In genomic region chr5:180590543-180591248, GRCh38 we compare ENCODE assay signal across 12 cellular contexts. TPM values are rescaled to one million over a fixed set of nuclear protein-coding genes. Genes with fewer than 3 reads are reported as not detected.
DNase-seq lines count a peak whose midpoint lies in the region; ATAC-seq and TF ChIP-seq lines count a peak whose summit lies in the region.
"Had no signal": no experiment of that assay in that cellular context is flagged by ENCODE, and none has a peak within 500 bp of the region (broad histone marks: within the 10 kb centered on the region; RNA-seq: fewer than 3 reads in every experiment).

No MANE protein-coding gene starts in this region.

- intact Hi-C loops in testis (cut with DNase I; ENCODE audit: low total_unique reads): no loop called here

- TF ChIP-seq EP300 in gastroesophageal sphincter (IDR thresholded peaks at IDR 0.05): no peak

- DNase-seq in activated naive CD4-positive, alpha-beta T cell treated with anti-CD3 and anti-CD28 coated beads, Interleukin-2, amount 10 ng/mL, durations not matched to agents 7 days and 5 days: peak; percentile 17
- no peak for DNase-seq in activated naive CD4-positive, alpha-beta T cell treated with Interleukin-2 at 50 U/mL for 16 hours
- DNase-seq in coronary artery (ENCODE audit: low spot score) (no peak), mesothelial cell of epicardium (ENCODE audit: low spot score in 2 of 2, unreplicated experiment in 2 of 2) (no peak), testis (peak; percentile 14), dedifferentiated amniotic fluid mesenchymal stem cell (ENCODE audit: extremely low spot score) (no peak)
- DNase-seq in stimulated activated CD4-positive, alpha-beta T cell treated with anti-CD3 and anti-CD28 coated beads, Interleukin-4, amount 100 ng/mL, for 24 hours: no peak
- DNase-seq: cerebellar nuclear complex, NCI-H774 had no signal

- H3K4me3 ChIP-seq in coronary artery (peak overlapping the region; percentile 50), testis (peak overlapping the region; percentile 4 to 48), gastroesophageal sphincter (peak overlapping the region in 1 of 2 donors; percentile 30)

- no peak overlapping the region for H3K27ac ChIP-seq in coronary artery
- no peak overlapping the region for H3K27ac ChIP-seq in testis
- H3K27ac ChIP-seq in gastroesophageal sphincter: no peak overlapping the region

- no peaks in the 10 kb centered on the region for H3K36me3 Mint-ChIP-seq in activated naive CD4-positive, alpha-beta T cell treated with anti-CD3 and anti-CD28 coated beads, Interleukin-2, amount 10 ng/mL, durations not matched to agents 7 days and 5 days
- no peaks in the 10 kb centered on the region for H3K36me3 Mint-ChIP-seq in mesothelial cell of epicardium

- peaks cover 64% of the 10 kb centered on the region for H3K27me3 Mint-ChIP-seq in activated naive CD4-positive, alpha-beta T cell treated with anti-CD3 and anti-CD28 coated beads, Interleukin-2, amount 10 ng/mL, durations not matched to agents 7 days and 5 days
- H3K27me3 Mint-ChIP-seq in mesothelial cell of epicardium (ENCODE audit: low read depth): peaks cover 74% of the 10 kb centered on the region

- CTCF ChIA-PET in activated naive CD4-positive, alpha-beta T cell treated with anti-CD3 and anti-CD28 coated beads, Interleukin-2, amount 10 ng/mL, durations not matched to agents 7 days and 5 days (lab: Charles Lee): no interaction called here

- ATAC-seq in gastroesophageal sphincter: no peak

- 1% methylated on average over 22 of the region's 54 CpGs; no CpG with 5 or more reads in 1 of the 2 donors for WGBS in testis, 2 donors
- WGBS in gastroesophageal sphincter (ENCODE audit: low coverage in 1 of 2), 2 donors: 0% methylated on average over 6 of the region's 54 CpGs; no CpG with 5 or more reads in 1 of the 2 donors

- H3K36me3 ChIP-seq in testis (ENCODE audit: low read depth, missing control alignments): no peaks in the 10 kb centered on the region
- no peaks in the 10 kb centered on the region for H3K36me3 ChIP-seq in gastroesophageal sphincter

- no peak overlapping the region for H3K4me3 Mint-ChIP-seq in activated naive CD4-positive, alpha-beta T cell treated with anti-CD3 and anti-CD28 coated beads, Interleukin-2, amount 10 ng/mL, durations not matched to agents 7 days and 5 days
- peak overlapping the region; percentile 37 for H3K4me3 Mint-ChIP-seq in mesothelial cell of epicardium

- peaks cover 3% of the 10 kb centered on the region for H3K4me1 ChIP-seq in testis
- H3K4me1 ChIP-seq in gastroesophageal sphincter: peaks cover 0 to 21% (median 0%) of the 10 kb centered on the region in 3 donors

- no peak for TF ChIP-seq POLR2A in testis (IDR thresholded peaks at IDR 0.05)
- TF ChIP-seq POLR2A in gastroesophageal sphincter (IDR thresholded peaks at IDR 0.05): no peak

- H3K9me3 Mint-ChIP-seq in activated naive CD4-positive, alpha-beta T cell treated with anti-CD3 and anti-CD28 coated beads, Interleukin-2, amount 10 ng/mL, durations not matched to agents 7 days and 5 days: no peaks in the 10 kb centered on the region
- peaks cover 7% of the 10 kb centered on the region for H3K9me3 Mint-ChIP-seq in mesothelial cell of epicardium

- H3K4me1 Mint-ChIP-seq in activated naive CD4-positive, alpha-beta T cell treated with anti-CD3 and anti-CD28 coated beads, Interleukin-2, amount 10 ng/mL, durations not matched to agents 7 days and 5 days: peaks cover 11% of the 10 kb centered on the region
- H3K4me1 Mint-ChIP-seq in mesothelial cell of epicardium: peaks cover 11% of the 10 kb centered on the region

- H3K27ac Mint-ChIP-seq in activated naive CD4-positive, alpha-beta T cell treated with anti-CD3 and anti-CD28 coated beads, Interleukin-2, amount 10 ng/mL, durations not matched to agents 7 days and 5 days: no peak overlapping the region
- no peak overlapping the region for H3K27ac Mint-ChIP-seq in mesothelial cell of epicardium

- TF ChIP-seq CTCF in coronary artery (IDR thresholded peaks at IDR 0.05) (no peak), mesothelial cell of epicardium (IDR thresholded peaks at IDR 0.05; ENCODE audit: unreplicated experiment) (no peak), testis (IDR thresholded peaks at IDR 0.05) (no peak), gastroesophageal sphincter (IDR thresholded peaks at IDR 0.05) (no peak)

- H3K27me3 ChIP-seq in testis (no peaks in the 10 kb centered on the region), gastroesophageal sphincter (peaks cover 64% of the 10 kb centered on the region)

- no peaks in the 10 kb centered on the region for H3K9me3 ChIP-seq in testis
- peaks cover 0 to under 1% (median 0%) of the 10 kb centered on the region in 3 donors for H3K9me3 ChIP-seq in gastroesophageal sphincter

RNA-seq across cellular contexts. Expression of gene SCGB3A1, which starts 0.6 kb away (rescaled TPM):
- 0.55 to 0.63 TPM in 2 of 3 replicates, not detected in the other for total RNA-seq in mesothelial cell of epicardium
- 10 to 100 TPM in 1 of 2 donors, 1 to 10 TPM in 1; 9.8 to 15.7 TPM for total RNA-seq in testis
- 0.82 TPM for polyA plus RNA-seq in testis (ENCODE audit: insufficient read depth, low read depth, low replicate concordance)
- 10 to 100 TPM in 1 of 4 donors, not detected in 3; 78.4 TPM for total RNA-seq in gastroesophageal sphincter
- total RNA-seq: LHCN-M2; T-helper 1 cell treated with Interleukin-12 subunit alpha and Interleukin-12 subunit beta and Interleukin-4 antibody, amounts not matched to agents 30 ng/mL and 1 ng/mL, for 36 hours had no signal

RNA-seq across cellular contexts. Expression of gene FLT4, which starts 58.7 kb away (rescaled TPM):
- total RNA-seq in mesothelial cell of epicardium (1.8 to 2.6 TPM (median 2.4 TPM) in 3 replicates), testis (10 to 100 TPM; 23.5 to 24.2 TPM), gastroesophageal sphincter (10 to 100 TPM in 2 of 4 donors, 1 to 10 TPM in 2; 7.6 to 15.2 (median 10.4) TPM)
- polyA plus RNA-seq in testis (ENCODE audit: insufficient read depth, low read depth, low replicate concordance): 11.9 TPM

Comparison
In these comparisons a context has a peak if more than half of its experiments do, and no peak if none do; other contexts are left out.
1. DNase-seq: peak in activated naive CD4-positive, alpha-beta T cell treated with anti-CD3 and anti-CD28 coated beads, Interleukin-2, amount 10 ng/mL, durations not matched to agents 7 days and 5 days (single experiment) and testis (single experiment); none in activated naive CD4-positive, alpha-beta T cell treated with Interleukin-2 at 50 U/mL for 16 hours (single experiment), coronary artery (single experiment), mesothelial cell of epicardium (0 of 2), stimulated activated CD4-positive, alpha-beta T cell treated with anti-CD3 and anti-CD28 coated beads, Interleukin-4, amount 100 ng/mL, for 24 hours (single experiment) and dedifferentiated amniotic fluid mesenchymal stem cell (single experiment).